In the genomic region with DNA sequence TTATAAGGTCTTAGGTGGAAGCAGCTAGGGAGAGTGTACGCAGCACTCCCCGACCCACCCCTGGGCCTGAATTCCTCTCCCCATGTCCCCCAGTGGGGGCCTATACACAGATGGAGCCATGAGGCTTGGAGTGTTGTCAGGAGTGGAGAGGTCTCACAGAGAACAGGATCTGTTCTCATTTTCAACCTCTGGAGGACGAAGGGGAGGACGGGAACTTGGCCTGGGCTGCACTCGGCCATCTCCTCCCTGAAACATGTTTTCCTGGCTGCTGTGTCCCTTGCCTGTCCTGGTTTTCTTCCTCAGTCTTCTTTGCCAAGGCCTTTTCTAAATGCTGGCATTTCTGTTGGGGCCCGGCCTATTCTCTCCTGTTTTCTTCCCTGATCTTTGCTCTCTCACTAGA, we compare ENCODE assay signal across 25 cellular contexts. TPM values are rescaled to one million over a fixed set of nuclear protein-coding genes. Genes with fewer than 3 reads are reported as not detected.
DNase-seq lines count a peak whose midpoint lies in the region; ATAC-seq, FAIRE-seq and TF ChIP-seq lines count a peak whose summit lies in the region.
"Had no signal": no experiment of that assay in that cellular context is flagged by ENCODE, and none has a peak within 500 bp of the region (broad histone marks: within the 10 kb centered on the region; RNA-seq: fewer than 3 reads in every experiment).

No MANE protein-coding gene starts in this region.

- H3K79me2 ChIP-seq in HepG2 (ENCODE audit: insufficient read depth, low read length): no peaks in the 10 kb centered on the region

- H3K27me3 ChIP-seq in right lobe of liver: no peaks in the 10 kb centered on the region
- peaks cover 1 to 35% of the 10 kb centered on the region in 2 experiments; a peak in 3 of 5 replicates for H3K27me3 ChIP-seq in HepG2 (ENCODE audit: control insufficient read depth in 1 of 2, insufficient read depth in 2 of 2, low read length in 2 of 2)
- no peaks in the 10 kb centered on the region for H3K27me3 ChIP-seq in lower lobe of right lung (ENCODE audit: low read depth)
- no peaks in the 10 kb centered on the region for H3K27me3 ChIP-seq in gastrocnemius medialis

- TF ChIP-seq EP300 in HepG2 (IDR thresholded peaks at IDR 0.05; ENCODE audit: low read depth in 2 of 2, low read length in 2 of 2) (no peak), HepG2 (CRISPR knock-in tag; IDR thresholded peaks at IDR 0.05; ENCODE audit: borderline replicate concordance) (no peak)

- H3K4me1 ChIP-seq in right lobe of liver (no peaks in the 10 kb centered on the region), HepG2 (ENCODE audit: insufficient read depth, low read length) (no peaks in the 10 kb centered on the region), lower lobe of right lung (no peaks in the 10 kb centered on the region), gastrocnemius medialis (no peaks in the 10 kb centered on the region)

- H3K4me3 ChIP-seq in right lobe of liver (no peak overlapping the region), HepG2 (replicated peaks in 1 of 3; ENCODE audit: insufficient read depth in 1 of 3, low read depth in 2 of 3, low read length in 3 of 3) (no peak overlapping the region), lower lobe of right lung (no peak overlapping the region), gastrocnemius medialis (no peak overlapping the region)

- TF ChIP-seq RAD21 in HepG2 (CRISPR knock-in tag; IDR thresholded peaks at IDR 0.05): no peak

- no peak for TF ChIP-seq CTCF in right lobe of liver (IDR thresholded peaks at IDR 0.05)
- no peak for TF ChIP-seq CTCF in HepG2 (CRISPR knock-in tag; IDR thresholded peaks at IDR 0.05)
- no peak for TF ChIP-seq CTCF in lower lobe of right lung (IDR thresholded peaks at IDR 0.05)
- TF ChIP-seq CTCF in gastrocnemius medialis (IDR thresholded peaks at IDR 0.05 in 4 of 5, conservative IDR thresholded peaks at IDR 0.05 in 1 of 5): no peak

- CTCF ChIA-PET in HepG2 (lab: Yijun Ruan, JAX; ENCODE audit: low intra/inter-chr PET ratio, low total read pairs): no interaction called here

- H3K4me2 ChIP-seq in HepG2 (ENCODE audit: low read depth, low read length): no peak overlapping the region

- H2AFZ ChIP-seq in HepG2 (ENCODE audit: low read length): no peak overlapping the region

- DNase-seq in right lobe of liver (peak in 2 of 3 donors; percentile 4 to 8), HepG2 (ENCODE audit: low spot score) (no peak), lower lobe of right lung (peak; percentile 14), gastrocnemius medialis (no peak), SHP77 (lab: John Stamatoyannopoulos, UW) (no peak), DMS79 (lab: John Stamatoyannopoulos, UW) (no peak), GM03348 (ENCODE audit: low spot score) (no peak)
- DNase-seq: 8988T; activated CD4-positive, alpha-beta T cell treated with anti-CD3 and anti-CD28 coated beads for 4 hours; activated effector memory CD4-positive, alpha-beta T cell treated with Interleukin-2 at 50 U/mL for 16 hours; activated T-cell treated with anti-CD3 and anti-CD28 coated beads for 4 hours; CD4-positive, CD25-positive, alpha-beta regulatory T cell; cerebellar nuclear complex; kidney glomerular epithelial cell; NCI-H1092 treated with DMSO at 0.1 percent for 48 hours; NCI-H1930; NK-92 treated with Interleukin-12 subunit alpha and Interleukin-12 subunit beta, amount 100 ng/mL, for 24 hours; SW 1271; T-helper 9 cell had no signal

- H3K9ac ChIP-seq in HepG2 (ENCODE audit: insufficient read depth, low read depth, low read length): no peak overlapping the region

- WGBS in right lobe of liver (ENCODE audit: insufficient coverage, low coverage, low lambda C conversion rate, missing lambda C conversion rate): 78% methylated on average over 3 of the region's 6 CpGs
- WGBS in HepG2 (ENCODE audit: low lambda C conversion rate): 11% methylated on average over 6 of the region's 6 CpGs

- ATAC-seq in right lobe of liver (no peak), HepG2 (no peak), lower lobe of right lung (no peak), gastrocnemius medialis (no peak), HG03097 (IDR thresholded peaks at IDR 0.05; ENCODE audit: low FRiP score, unreplicated experiment) (no peak)
- ATAC-seq: Panc1 had no signal

- no peaks in the 10 kb centered on the region for H3K9me3 ChIP-seq in right lobe of liver
- no peaks in the 10 kb centered on the region for H3K9me3 ChIP-seq in HepG2 (ENCODE audit: low read length)
- no peaks in the 10 kb centered on the region for H3K9me3 ChIP-seq in lower lobe of right lung
- no peaks in the 10 kb centered on the region for H3K9me3 ChIP-seq in gastrocnemius medialis

- BruUV-seq in HepG2 (replicated peaks; lab: Mats Ljungman, UMichigan): no TSS peak

- H4K20me1 ChIP-seq in HepG2 (ENCODE audit: insufficient read depth, low read length): no peaks in the 10 kb centered on the region

- TF ChIP-seq POLR2A in right lobe of liver (IDR thresholded peaks at IDR 0.05): no peak
- TF ChIP-seq POLR2A in HepG2 (IDR thresholded peaks at IDR 0.05; ENCODE audit: insufficient read depth in 1 of 2, low read depth in 2 of 2, low read length in 2 of 2): no peak
- TF ChIP-seq POLR2A in gastrocnemius medialis (IDR thresholded peaks at IDR 0.05): no peak

- in situ Hi-C loops in HepG2 (cut with HindIII; ENCODE audit: extremely low pct_ligation_motif_present, low pct_unique_long_range_greater_than_20kb) (no loop called here), gastrocnemius medialis (cut with MboI; ENCODE audit: low sequenced_read_pairs in 4 of 4) (no loop called here)

- POLR2A ChIA-PET in HepG2 (lab: Yijun Ruan, JAX): no interaction called here

- H3K36me3 ChIP-seq in right lobe of liver (no peaks in the 10 kb centered on the region), HepG2 (replicated peaks in 1 of 2; ENCODE audit: control insufficient read depth in 1 of 2, insufficient read depth in 2 of 2, low read length in 2 of 2) (no peaks in the 10 kb centered on the region), lower lobe of right lung (no peaks in the 10 kb centered on the region), gastrocnemius medialis (no peaks in the 10 kb centered on the region)

- FAIRE-seq in HepG2 (lab: Jason Lieb, UNC): no peak
- FAIRE-seq: GM12892, H54 had no signal

- intact Hi-C loops in right lobe of liver (cut with DNase I) (no loop called here), HepG2 (cut with micrococcal nuclease; ENCODE audit: unreplicated experiment) (no loop called here), lower lobe of right lung (cut with DNase I) (no loop called here), gastrocnemius medialis (cut with DNase I; ENCODE audit: low total_unique reads) (no loop called here)

- H3K27ac ChIP-seq in right lobe of liver (no peak overlapping the region), HepG2 (ENCODE audit: extremely low read length, insufficient read depth, low read length) (no peak overlapping the region), lower lobe of right lung (no peak overlapping the region), gastrocnemius medialis (peak overlapping the region; percentile 5 to 57 (median 18))
- H3K27ac ChIP-seq: epithelial cell of prostate, VCaP had no signal

TF ChIP-seq in HepG2, 621 proteins besides CTCF, POLR2A, EP300 and RAD21 (continues in another document):
- TF ChIP-seq SCMH1 (CRISPR knock-in tag; IDR thresholded peaks at IDR 0.05; ENCODE audit: borderline replicate concordance) (no peak), SMAD3 (CRISPR knock-in tag; IDR thresholded peaks at IDR 0.05) (no peak), DMAP1 (CRISPR knock-in tag; IDR thresholded peaks at IDR 0.05) (no peak), MLX (CRISPR knock-in tag; IDR thresholded peaks at IDR 0.05) (no peak), NAIF1 (CRISPR knock-in tag; IDR thresholded peaks at IDR 0.05; ENCODE audit: borderline replicate concordance) (no peak), SETDB1 (CRISPR knock-in tag; IDR thresholded peaks at IDR 0.05; ENCODE audit: borderline replicate concordance) (no peak), MTF1 (CRISPR knock-in tag; IDR thresholded peaks at IDR 0.05) (no peak)

RNA-seq across cellular contexts. Expression of gene ADCYAP1R1, which starts 19.2 kb away (rescaled TPM):
- under 1 TPM; 0.05 to 0.37 (median 0.29) TPM for total RNA-seq in right lobe of liver
- not detected in 2 replicates for total RNA-seq in HepG2 (2016; rRNA removed; fragmentation: Illumina TruSeq; extraction: Trizol)
- total RNA-seq in HepG2 (2016; cell fraction: cytosol; rRNA removed; fragmentation: Illumina TruSeq; extraction: Trizol; ENCODE audit: low read depth): not detected in 2 replicates
- not detected in 2 replicates for total RNA-seq in HepG2 (2016; cell fraction: insoluble cytoplasmic fraction; rRNA removed; fragmentation: Illumina TruSeq; extraction: Trizol)
- total RNA-seq in HepG2 (2016; cell fraction: membrane; rRNA removed; fragmentation: Illumina TruSeq; extraction: Trizol): not detected in 2 replicates
- not detected in 2 replicates for total RNA-seq in HepG2 (2016; cell fraction: nucleus; rRNA removed; fragmentation: Illumina TruSeq; extraction: Trizol)
- not detected in 2 replicates for polyA plus RNA-seq in HepG2 (2011; rRNA removed)
- not detected in 2 replicates for polyA plus RNA-seq in HepG2 (2011; cell fraction: cytosol; rRNA removed)
- not detected in 2 replicates for polyA plus RNA-seq in HepG2 (2011; cell fraction: nucleus; rRNA removed)
- not detected in 2 replicates for polyA plus RNA-seq in HepG2 (2012)
- polyA plus RNA-seq in HepG2 (2016; cell fraction: cytosol; fragmentation: Illumina TruSeq; extraction: Trizol; ENCODE audit: low read depth): not detected in 2 replicates
- not detected in 2 replicates for polyA plus RNA-seq in HepG2 (2016; cell fraction: insoluble cytoplasmic fraction; fragmentation: Illumina TruSeq; extraction: Trizol; ENCODE audit: low read depth)
- not detected in 2 replicates for polyA plus RNA-seq in HepG2 (2016; cell fraction: membrane; fragmentation: Illumina TruSeq; extraction: Trizol; ENCODE audit: low read depth)
- not detected in 2 replicates for polyA plus RNA-seq in HepG2 (2016; cell fraction: nucleus; fragmentation: Illumina TruSeq; extraction: Trizol; ENCODE audit: insufficient read depth, low read depth)
- 0.02 TPM in 1 of 2 replicates, not detected in the other for polyA minus RNA-seq in HepG2 (2011; rRNA and poly(A)+ RNA removed; ENCODE audit: low replicate concordance)
- polyA minus RNA-seq in HepG2 (2011; cell fraction: cytosol; rRNA and poly(A)+ RNA removed): not detected in 2 replicates
- polyA minus RNA-seq in HepG2 (2011; cell fraction: nucleus; rRNA and poly(A)+ RNA removed): not detected in 2 replicates
- 2.9 TPM for total RNA-seq in lower lobe of right lung
- total RNA-seq in gastrocnemius medialis: under 1 TPM; 0.05 to 0.33 (median 0.21) TPM
- total RNA-seq: CD4-positive, CD25-positive, alpha-beta regulatory T cell had no signal
- polyA plus RNA-seq: CD4-positive, CD25-positive, alpha-beta regulatory T cell had no signal

Comparison
In these comparisons a context has a peak if more than half of its experiments do, and no peak if none do; other contexts are left out.
1. DNase-seq: peak in right lobe of liver (2 of 3) and lower lobe of right lung (single experiment); none in HepG2 (single experiment), gastrocnemius medialis (0 of 2), SHP77 (0 of 2), DMS79 (single experiment) and GM03348 (single experiment).
2. H3K27ac ChIP-seq: peak in gastrocnemius medialis (4 of 4); none in right lobe of liver (0 of 3), HepG2 (single experiment) and lower lobe of right lung (single experiment).